ENCODE assay signal across 1 cellular context in genomic region chr1:213737398-213738040, GRCh38.
TF ChIP-seq lines count a peak whose summit lies in the region.

No MANE protein-coding gene starts in this region.

TF ChIP-seq in HepG2, 621 proteins besides CTCF, POLR2A, EP300 and RAD21 (continued from another document and continues in another):
- peak; percentile 76; the same call in 1 of the 2 replicates for TF ChIP-seq ZNF800 (CRISPR knock-in tag; IDR thresholded peaks at IDR 0.05)
- no peak for TF ChIP-seq ZNF891 (CRISPR knock-in tag; IDR thresholded peaks at IDR 0.05)
- TF ChIP-seq HNRNPUL1 (IDR thresholded peaks at IDR 0.05; ENCODE audit: low read depth, low read length), result no peak
- peak; percentile 91; the same call in 1 of the 2 replicates for TF ChIP-seq ZSCAN29 (CRISPR knock-in tag; conservative IDR thresholded peaks at IDR 0.05)
- 0 out of 2 replicates have a peak, but pooled peaks have one; percentile 53 for TF ChIP-seq GFI1 (CRISPR knock-in tag; IDR thresholded peaks at IDR 0.05; ENCODE audit: borderline replicate concordance)
- TF ChIP-seq HES4 (CRISPR knock-in tag; IDR thresholded peaks at IDR 0.05; ENCODE audit: borderline replicate concordance), result no peak
- no peak for TF ChIP-seq SMAD1 (CRISPR knock-in tag; IDR thresholded peaks at IDR 0.05; ENCODE audit: borderline replicate concordance, low read depth)
- no peak for TF ChIP-seq IRX3 (CRISPR knock-in tag; IDR thresholded peaks at IDR 0.05; ENCODE audit: borderline replicate concordance, low read depth)
- no peak for TF ChIP-seq JDP2 (CRISPR knock-in tag; IDR thresholded peaks at IDR 0.05; ENCODE audit: borderline replicate concordance)
- peak; percentile 70; the same call in 1 of the 2 replicates for TF ChIP-seq NR2F2 (IDR thresholded peaks at IDR 0.05; ENCODE audit: borderline replicate concordance, low read depth)
- no peak for TF ChIP-seq ZFY (CRISPR knock-in tag; IDR thresholded peaks at IDR 0.05)
- TF ChIP-seq ZNF513 (CRISPR knock-in tag; conservative IDR thresholded peaks at IDR 0.05), result no peak
- no peak for TF ChIP-seq ZNF773 (CRISPR knock-in tag; IDR thresholded peaks at IDR 0.05; ENCODE audit: borderline replicate concordance)
- TF ChIP-seq YEATS4 (CRISPR knock-in tag; IDR thresholded peaks at IDR 0.05; ENCODE audit: borderline replicate concordance), result peak; percentile 51; the same call in 1 of the 2 replicates
- no peak; a peak in 1 of 4 replicates for TF ChIP-seq REST (IDR thresholded peaks at IDR 0.05; ENCODE audit: borderline replicate concordance in 1 of 2, low read depth in 1 of 2, low read length in 2 of 2)
- TF ChIP-seq ZNF547 (CRISPR knock-in tag; IDR thresholded peaks at IDR 0.05), result no peak
- TF ChIP-seq SP140L (CRISPR knock-in tag; IDR thresholded peaks at IDR 0.05; ENCODE audit: borderline replicate concordance), result no peak
- peak; percentile 54; the same call in 1 of the 2 replicates for TF ChIP-seq TRAFD1 (CRISPR knock-in tag; IDR thresholded peaks at IDR 0.05; ENCODE audit: borderline replicate concordance)
- no peak for TF ChIP-seq SMYD3 (CRISPR knock-in tag; IDR thresholded peaks at IDR 0.05)
- no peak for TF ChIP-seq ZBTB26 (CRISPR knock-in tag; IDR thresholded peaks at IDR 0.05; ENCODE audit: borderline replicate concordance)
- TF ChIP-seq REPIN1 (CRISPR knock-in tag; IDR thresholded peaks at IDR 0.05; ENCODE audit: borderline replicate concordance, low read depth), result no peak
- TF ChIP-seq ZNF484 (CRISPR knock-in tag; IDR thresholded peaks at IDR 0.05; ENCODE audit: borderline replicate concordance, low read depth), result no peak
- no peak for TF ChIP-seq RFX1 (IDR thresholded peaks at IDR 0.05)
- no peak for TF ChIP-seq ZNF512 (CRISPR knock-in tag; IDR thresholded peaks at IDR 0.05)
- peak; percentile 63; the same call in 1 of the 2 replicates for TF ChIP-seq RXRA (CRISPR knock-in tag; IDR thresholded peaks at IDR 0.05)
- no peak for TF ChIP-seq BRF2 (CRISPR knock-in tag; IDR thresholded peaks at IDR 0.05)
- no peak for TF ChIP-seq ZNF790 (CRISPR knock-in tag; IDR thresholded peaks at IDR 0.05; ENCODE audit: borderline replicate concordance)
- no peak for TF ChIP-seq ARNT (IDR thresholded peaks at IDR 0.05)
- peak; percentile 100 for TF ChIP-seq TEF (CRISPR knock-in tag; IDR thresholded peaks at IDR 0.05)
- TF ChIP-seq ZNF746 (CRISPR knock-in tag; IDR thresholded peaks at IDR 0.05), result peak; percentile 84; the same call in 1 of the 2 replicates
- no peak for TF ChIP-seq AKAP8 (CRISPR knock-in tag; IDR thresholded peaks at IDR 0.05)
- TF ChIP-seq TOPORS (CRISPR knock-in tag; IDR thresholded peaks at IDR 0.05), result no peak
- TF ChIP-seq FOXP1 (IDR thresholded peaks at IDR 0.05), result no peak
- TF ChIP-seq FOXP1 (CRISPR knock-in tag; IDR thresholded peaks at IDR 0.05), result peak; percentile 73; the same call in 1 of the 2 replicates
- no peak for TF ChIP-seq AFF4 (CRISPR knock-in tag; IDR thresholded peaks at IDR 0.05)
- TF ChIP-seq ZNF274 (CRISPR knock-in tag; IDR thresholded peaks at IDR 0.05), result no peak
- no peak for TF ChIP-seq ZNF282 (IDR thresholded peaks at IDR 0.05; ENCODE audit: partially characterized antibody)
- no peak for TF ChIP-seq NFKB2 (CRISPR knock-in tag; IDR thresholded peaks at IDR 0.05; ENCODE audit: borderline replicate concordance)
- no peak for TF ChIP-seq NONO (IDR thresholded peaks at IDR 0.05)
- TF ChIP-seq NONO (CRISPR knock-in tag; conservative IDR thresholded peaks at IDR 0.05), result peak; percentile 67
- TF ChIP-seq IKZF5 (CRISPR knock-in tag; IDR thresholded peaks at IDR 0.05), result peak; percentile 67
- TF ChIP-seq CC2D1A (CRISPR knock-in tag; IDR thresholded peaks at IDR 0.05), result peak; percentile 68; the same call in 1 of the 2 replicates
- no peak for TF ChIP-seq ZNF275 (CRISPR knock-in tag; IDR thresholded peaks at IDR 0.05; ENCODE audit: borderline replicate concordance)
